In the genomic region with DNA sequence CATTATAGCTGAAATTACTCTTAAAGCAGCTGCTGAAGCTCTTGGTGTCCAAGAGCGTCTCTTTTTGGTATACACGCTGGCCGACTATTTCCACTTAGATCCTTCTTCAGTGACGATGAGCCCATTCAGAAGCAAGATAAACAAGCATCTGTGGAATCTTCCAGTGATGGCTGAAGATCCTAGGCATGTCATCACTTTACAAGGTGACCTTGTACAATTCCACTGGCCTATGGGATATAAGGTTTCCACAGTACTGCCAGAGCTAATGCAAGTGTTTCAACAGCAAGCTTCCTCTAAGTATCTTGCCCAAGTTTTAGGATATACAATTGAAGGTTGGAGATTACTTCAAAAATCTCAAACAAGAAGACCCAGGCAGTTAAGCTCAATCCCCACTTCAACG, we compare ENCODE assay signal across 8 cellular contexts.
"Had no signal": no experiment of that assay in that cellular context is flagged by ENCODE, and none has a peak within 500 bp of the region (broad histone marks: within the 10 kb centered on the region; RNA-seq: fewer than 3 reads in every experiment).

No MANE protein-coding gene starts in this region.

- H3K27ac Mint-ChIP-seq: HFFc6 had no signal

- H3K9me3 ChIP-seq: HAP-1 had no signal

- H3K9me3 Mint-ChIP-seq: H9, HFFc6 had no signal

- H2AFZ ChIP-seq: GM23248 had no signal

- H3K4me1 ChIP-seq: HAP-1 had no signal

- H3K4me3 ChIP-seq: GM23248, HAP-1 had no signal

- H3K4me3 Mint-ChIP-seq: H9, HFFc6 had no signal

- H3K27ac ChIP-seq: GM23248 had no signal

- ATAC-seq: HCT116 had no signal

- DNase-seq: GM23248, GOT3, H7, H9, HCEC 1CT, HFFc6 had no signal

- H3K36me3 ChIP-seq: HAP-1 had no signal

- H3K4me1 Mint-ChIP-seq: H9 had no signal
